In the genomic region with DNA sequence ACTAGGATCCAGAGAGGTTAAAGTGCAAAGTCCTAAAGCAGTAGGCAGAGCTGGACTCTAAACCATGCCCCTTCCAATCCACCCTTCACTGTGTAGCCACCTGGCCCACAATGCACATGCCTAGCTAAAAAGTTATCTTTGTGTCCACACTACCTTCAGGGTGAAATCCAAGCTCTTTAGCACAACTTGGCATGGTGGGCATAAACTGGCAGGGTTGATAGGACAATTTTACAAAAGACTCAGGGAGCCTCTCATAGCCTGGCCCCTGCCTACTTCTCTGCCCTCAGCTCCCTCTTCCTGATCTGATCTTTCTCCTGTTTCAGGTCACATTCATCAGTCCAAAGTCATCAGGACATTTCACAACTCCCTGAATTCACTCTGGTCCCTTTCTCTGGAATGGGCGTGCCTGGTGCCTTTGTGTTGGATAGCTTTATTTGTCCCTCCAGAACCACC, we compare ENCODE assay signal across 25 cellular contexts.
"Had no signal": no experiment of that assay in that cellular context is flagged by ENCODE, and none has a peak within 500 bp of the region (broad histone marks: within the 10 kb centered on the region; RNA-seq: fewer than 3 reads in every experiment).

No MANE protein-coding gene starts in this region.

- H2AFZ ChIP-seq: neural progenitor cell had no signal

- H3K4me3 Mint-ChIP-seq: endodermal cell; memory B cell; natural killer cell treated with Interleukin-12 subunit alpha and Interleukin-12 subunit beta and Interleukin-15 and Interleukin-18, amount 100 ng/mL, for 72 hours; neural progenitor cell; stimulated activated memory B cell treated with anti-CD40 and anti-IgM and Interleukin-4, amounts not matched to agents 10 μg/mL and 1 μg/mL and 100 μg/mL, for 72 hours; stimulated activated naive CD8-positive, alpha-beta T cell treated with anti-CD3 and anti-CD28 coated beads, Interleukin-15, Interleukin-2, amounts not matched to agents 100 ng/mL and 50 ng/mL, for 24 hours had no signal

- H3K9ac ChIP-seq: neural progenitor cell had no signal

- H3K27ac Mint-ChIP-seq: memory B cell; natural killer cell treated with Interleukin-12 subunit alpha and Interleukin-12 subunit beta and Interleukin-15 and Interleukin-18, amount 100 ng/mL, for 72 hours; stimulated activated memory B cell treated with anti-CD40 and anti-IgM and Interleukin-4, amounts not matched to agents 10 μg/mL and 1 μg/mL and 100 μg/mL, for 72 hours; stimulated activated naive CD8-positive, alpha-beta T cell treated with anti-CD3 and anti-CD28 coated beads, Interleukin-15, Interleukin-2, amounts not matched to agents 100 ng/mL and 50 ng/mL, for 24 hours had no signal

- FAIRE-seq: endothelial cell of umbilical vein, islet of Langerhans had no signal

- H3K9me3 Mint-ChIP-seq: endodermal cell; memory B cell; natural killer cell treated with Interleukin-12 subunit alpha and Interleukin-12 subunit beta and Interleukin-15 and Interleukin-18, amount 100 ng/mL, for 72 hours; neural progenitor cell; stimulated activated memory B cell treated with anti-CD40 and anti-IgM and Interleukin-4, amounts not matched to agents 10 μg/mL and 1 μg/mL and 100 μg/mL, for 72 hours; stimulated activated naive CD8-positive, alpha-beta T cell treated with anti-CD3 and anti-CD28 coated beads, Interleukin-15, Interleukin-2, amounts not matched to agents 100 ng/mL and 50 ng/mL, for 24 hours had no signal

- H3K4me1 Mint-ChIP-seq: memory B cell; stimulated activated memory B cell treated with anti-CD40 and anti-IgM and Interleukin-4, amounts not matched to agents 10 μg/mL and 1 μg/mL and 100 μg/mL, for 72 hours had no signal

- H3K4me1 ChIP-seq: colonic mucosa, foreskin keratinocyte, left lung, lower lobe of right lung, right atrium auricular region, testis, tibial nerve, upper lobe of right lung had no signal

- H3K27me3 ChIP-seq: colonic mucosa, left lung, neural progenitor cell, ovary, right atrium auricular region, testis, tibial nerve, upper lobe of right lung had no signal

- H3K4me3 ChIP-seq: colonic mucosa, left lung, lower lobe of right lung, neural progenitor cell, ovary, right atrium auricular region, smooth muscle cell, testis, tibial nerve, upper lobe of right lung had no signal

- H3K27ac ChIP-seq: colonic mucosa, foreskin keratinocyte, left lung, lower lobe of right lung, neural progenitor cell, ovary, right atrium auricular region, testis, tibial nerve, upper lobe of right lung had no signal

- H3K4me2 ChIP-seq: neural progenitor cell, smooth muscle cell had no signal

- H3K9me3 ChIP-seq: colonic mucosa, left lung, lower lobe of right lung, ovary, right atrium auricular region, testis, tibial nerve, upper lobe of right lung had no signal

- H3K36me3 Mint-ChIP-seq: memory B cell; natural killer cell treated with Interleukin-12 subunit alpha and Interleukin-12 subunit beta and Interleukin-15 and Interleukin-18, amount 100 ng/mL, for 72 hours; neural progenitor cell; stimulated activated memory B cell treated with anti-CD40 and anti-IgM and Interleukin-4, amounts not matched to agents 10 μg/mL and 1 μg/mL and 100 μg/mL, for 72 hours had no signal

- H3K36me3 ChIP-seq: colonic mucosa, left lung, lower lobe of right lung, neural progenitor cell, ovary, right atrium auricular region, tibial nerve, upper lobe of right lung had no signal

- ATAC-seq: foreskin keratinocyte; left lung; lower lobe of right lung; natural killer cell treated with Interleukin-12 subunit alpha and Interleukin-12 subunit beta and Interleukin-15 and Interleukin-18, amount 100 ng/mL, for 72 hours; stimulated activated memory B cell treated with anti-CD40 and anti-IgM and Interleukin-4, amounts not matched to agents 10 μg/mL and 1 μg/mL and 100 μg/mL, for 72 hours; upper lobe of right lung had no signal

- DNase-seq: colonic mucosa; dermis blood vessel endothelial cell; effector CD4-positive, alpha-beta T cell; erythroblast; foreskin keratinocyte; left lung; lower lobe of right lung; midbrain; nucleus accumbens; ovary; stimulated activated CD4-positive, alpha-beta T cell treated with anti-CD3 and anti-CD28 coated beads, Interleukin-2, amount 100 ng/mL, for 48 hours; stimulated activated CD8-positive, alpha-beta memory T cell treated with anti-CD3 and anti-CD28 coated beads, Interleukin-4, amount 100 ng/mL, for 48 hours; testis; upper lobe of right lung had no signal
